ENCODE assay signal across 8 cellular contexts in genomic region chr7:143882611-143883078, GRCh38.
DNase-seq lines count a peak whose midpoint lies in the region; ATAC-seq and TF ChIP-seq lines count a peak whose summit lies in the region.

No MANE protein-coding gene starts in this region.

- H3K27ac ChIP-seq in brain microvascular endothelial cell (peak overlapping the region; percentile 17), rectal smooth muscle tissue (ENCODE audit: low read depth, low read length) (peak overlapping the region; percentile 82)

- ATAC-seq in GM18502 (IDR thresholded peaks at IDR 0.05; ENCODE audit: poor library complexity, unreplicated experiment) = no peak

- in situ Hi-C loops in brain microvascular endothelial cell (cut with HindIII; ENCODE audit: low pct_ligation_motif_present, low sequenced_read_pairs) = no loop called here

- H3K9ac ChIP-seq in rectal smooth muscle tissue (ENCODE audit: low read length) = no peak overlapping the region

- no peaks in the 10 kb centered on the region for H3K27me3 ChIP-seq in brain microvascular endothelial cell (replicated peaks)
- no peaks in the 10 kb centered on the region for H3K27me3 ChIP-seq in rectal smooth muscle tissue (ENCODE audit: control insufficient read depth, insufficient read depth, low read length)

- peak; percentile 4 for TF ChIP-seq CTCF in brain microvascular endothelial cell (IDR thresholded peaks at IDR 0.05; ENCODE audit: low read depth, low read length, missing control alignments)

- H3K4me1 ChIP-seq in rectal smooth muscle tissue (ENCODE audit: control insufficient read depth, insufficient read depth, low read length) = peaks cover 4% of the 10 kb centered on the region

- H3K36me3 ChIP-seq in brain microvascular endothelial cell (replicated peaks) (no peaks in the 10 kb centered on the region), rectal smooth muscle tissue (ENCODE audit: control insufficient read depth, insufficient read depth, low read length) (no peaks in the 10 kb centered on the region)

- H3K4me3 ChIP-seq in brain microvascular endothelial cell (ENCODE audit: low read depth, low read length) (peak overlapping the region; percentile 78), iPS-11a (ENCODE audit: low read depth, low read length) (peak overlapping the region; percentile 41), rectal smooth muscle tissue (ENCODE audit: low read length) (peak overlapping the region; percentile 68)

- DNase-seq in D341Med (ENCODE audit: low spot score) (peak; percentile 77), NCI-H1436 (lab: John Stamatoyannopoulos, UW) (peak; percentile 66), brain microvascular endothelial cell (peak; percentile 22), SW480 (ENCODE audit: low spot score) (no peak), NCI-H187 (lab: John Stamatoyannopoulos, UW) (no peak)

Comparison
In these comparisons a context has a peak if more than half of its experiments do, and no peak if none do; other contexts are left out.
1. DNase-seq: peak in D341Med (single experiment), NCI-H1436 (single experiment) and brain microvascular endothelial cell (single experiment); none in SW480 (single experiment) and NCI-H187 (0 of 2).
2. Peak in every context shown above with its lines, with median percentiles within 50 percentile points of each other: H3K4me3 ChIP-seq.